ENCODE assay signal across 1 cellular context in genomic region chr1:36913016-36913415, GRCh38.
TF ChIP-seq lines count a peak whose summit lies in the region.

No MANE protein-coding gene starts in this region.

TF ChIP-seq in H1, 55 proteins besides CTCF, POLR2A, EP300 and RAD21:
- TF ChIP-seq RNF2 (IDR thresholded peaks at IDR 0.05; ENCODE audit: borderline replicate concordance, low read depth, low read length, missing control alignments, poor library complexity, severe bottlenecking): no peak
- TF ChIP-seq E2F6 (IDR thresholded peaks at IDR 0.05): no peak
- no peak for TF ChIP-seq RBBP5 (IDR thresholded peaks at IDR 0.05; ENCODE audit: borderline replicate concordance, low read depth, low read length)
- TF ChIP-seq PHF8 (conservative IDR thresholded peaks at IDR 0.05; ENCODE audit: low read depth, low read length): no peak
TF ChIP-seq in H1: peak in this region for 0.
